10 cellular contexts compared by ENCODE assay signal in genomic region chr4:30722916-30723270, GRCh38. TPM values are rescaled to one million over a fixed set of nuclear protein-coding genes. Genes with fewer than 3 reads are reported as not detected.
DNase-seq lines count a peak whose midpoint lies in the region; ATAC-seq and TF ChIP-seq lines count a peak whose summit lies in the region.
"Had no signal": no experiment of that assay in that cellular context is flagged by ENCODE, and none has a peak within 500 bp of the region (broad histone marks: within the 10 kb centered on the region; RNA-seq: fewer than 3 reads in every experiment).

No MANE protein-coding gene starts in this region.

- ATAC-seq in HG03469 (IDR thresholded peaks at IDR 0.05; ENCODE audit: unreplicated experiment) = no peak
- ATAC-seq in PC-3 = no peak

- H4K20me1 ChIP-seq in neural progenitor cell (ENCODE audit: low read depth) (peaks cover 8% of the 10 kb centered on the region), PC-3 (ENCODE audit: low read length) (no peaks in the 10 kb centered on the region)

- H3K9me3 ChIP-seq in SJCRH30 (replicated peaks) (no peaks in the 10 kb centered on the region), neural progenitor cell (ENCODE audit: low read depth) (no peaks in the 10 kb centered on the region), PC-3 (ENCODE audit: low read length) (no peaks in the 10 kb centered on the region)

- no peak overlapping the region for H3K27ac Mint-ChIP-seq in neural progenitor cell
- H3K27ac Mint-ChIP-seq: CD4-positive, CD25-positive, alpha-beta regulatory T cell had no signal

- peaks cover 37% of the 10 kb centered on the region for H3K4me1 Mint-ChIP-seq in neural progenitor cell

- peaks cover 2% of the 10 kb centered on the region for H3K9me3 Mint-ChIP-seq in neural progenitor cell

- DNase-seq in AG04449 (ENCODE audit: low read depth, low spot score) (no peak), SJCRH30 (peak; percentile 27 to 54), fibroblast of villous mesenchyme (ENCODE audit: low read depth) (no peak), neural progenitor cell (ENCODE audit: low spot score) (peak; percentile 29), PC-3 (no peak), OCI-M1 (lab: John Stamatoyannopoulos, UW) (no peak), COLO829 (ENCODE audit: low spot score) (no peak)
- DNase-seq: CD4-positive, CD25-positive, alpha-beta regulatory T cell had no signal

- H3K4me3 ChIP-seq in AG04449 (ENCODE audit: low read depth, low read length) (peak overlapping the region; percentile 48), SJCRH30 (peak overlapping the region; percentile 82), fibroblast of villous mesenchyme (ENCODE audit: low read depth, low read length) (peak overlapping the region; percentile 53), neural progenitor cell (peak overlapping the region; percentile 73), PC-3 (ENCODE audit: low read length) (no peak overlapping the region)

- peaks cover 10% of the 10 kb centered on the region for H3K27me3 Mint-ChIP-seq in neural progenitor cell (ENCODE audit: insufficient read depth, low read depth)

- no TSS peak for BruUV-seq in PC-3 (replicated peaks; lab: Mats Ljungman, UMichigan)

- TF ChIP-seq CTCF in AG04449 (IDR thresholded peaks at IDR 0.05; ENCODE audit: insufficient read depth, low read length, missing control alignments) (no peak), fibroblast of villous mesenchyme (IDR thresholded peaks at IDR 0.05; ENCODE audit: insufficient read depth, low read depth, low read length) (no peak), neural progenitor cell (IDR thresholded peaks at IDR 0.05) (no peak), PC-3 (conservative IDR thresholded peaks at IDR 0.05; ENCODE audit: low read depth, low read length) (no peak)

- H2AFZ ChIP-seq in neural progenitor cell (replicated peaks) = peak overlapping the region; percentile 66
- H2AFZ ChIP-seq in PC-3 (ENCODE audit: low read length) = no peak overlapping the region

- peaks cover 9% of the 10 kb centered on the region for H3K36me3 Mint-ChIP-seq in neural progenitor cell
- H3K36me3 Mint-ChIP-seq: CD4-positive, CD25-positive, alpha-beta regulatory T cell had no signal

- H3K27me3 ChIP-seq in SJCRH30 (no peaks in the 10 kb centered on the region), neural progenitor cell (peaks cover 48% of the 10 kb centered on the region), PC-3 (ENCODE audit: low read length) (no peaks in the 10 kb centered on the region)

- peaks cover 63% of the 10 kb centered on the region for H3K36me3 ChIP-seq in SJCRH30
- H3K36me3 ChIP-seq in neural progenitor cell = no peaks in the 10 kb centered on the region
- no peaks in the 10 kb centered on the region for H3K36me3 ChIP-seq in PC-3 (ENCODE audit: low read depth, low read length)

- H3F3A ChIP-seq in neural progenitor cell (ENCODE audit: low read depth) = peaks cover 41% of the 10 kb centered on the region
- no peaks in the 10 kb centered on the region for H3F3A ChIP-seq in PC-3 (ENCODE audit: low read length, unreplicated experiment)

- H3K4me3 Mint-ChIP-seq in neural progenitor cell = peak overlapping the region; percentile 84

- H3K9ac ChIP-seq in neural progenitor cell (no peak overlapping the region), PC-3 (ENCODE audit: low read length) (no peak overlapping the region)
- H3K9ac ChIP-seq: KMS-11 had no signal

- CTCF ChIA-PET in AG04449 (lab: Yijun Ruan, JAX) = no interaction called here
- CTCF ChIA-PET in PC-3 (lab: Charles Lee) = no interaction called here

- H3K79me2 ChIP-seq in neural progenitor cell (ENCODE audit: low read depth) = peaks cover 3% of the 10 kb centered on the region
- H3K79me2 ChIP-seq in PC-3 (ENCODE audit: low read length) = no peaks in the 10 kb centered on the region

- POLR2A ChIA-PET in AG04449 (lab: Yijun Ruan, JAX) (no interaction called here), PC-3 (lab: Charles Lee; ENCODE audit: unreplicated experiment) (no interaction called here)

- no peaks in the 10 kb centered on the region; the same call in 1 of the 2 replicates for H3K4me1 ChIP-seq in SJCRH30
- H3K4me1 ChIP-seq in neural progenitor cell = peaks cover 11% of the 10 kb centered on the region
- peaks cover 10% of the 10 kb centered on the region; the same call in 1 of the 2 replicates for H3K4me1 ChIP-seq in PC-3 (ENCODE audit: insufficient read depth, low read length)

- H3K4me2 ChIP-seq in neural progenitor cell (peak overlapping the region; percentile 90), PC-3 (ENCODE audit: low read length) (no peak overlapping the region)
- H3K4me2 ChIP-seq: KMS-11 had no signal

- H3K27ac ChIP-seq in SJCRH30 = peak overlapping the region; percentile 47
- no peak overlapping the region for H3K27ac ChIP-seq in neural progenitor cell
- no peak overlapping the region for H3K27ac ChIP-seq in PC-3 (ENCODE audit: low read length)
- H3K27ac ChIP-seq: KMS-11 had no signal

- intact Hi-C loops in PC-3 (cut with micrococcal nuclease) = no loop called here

- no peaks in the 10 kb centered on the region for H3K9me2 ChIP-seq in PC-3 (replicated peaks; ENCODE audit: low read length)

RNA-seq across cellular contexts. Expression of gene PCDH7, which starts 2.7 kb away (rescaled TPM):
- 135 and 150 TPM in 2 replicates for total RNA-seq in SJCRH30 (2014; rRNA removed; shearing (Covaris generic))
- total RNA-seq in fibroblast of villous mesenchyme (53.1 and 122 TPM in 2 replicates), neural progenitor cell (ENCODE audit: low replicate concordance) (7.9 and 8.1 TPM in 2 replicates), PC-3 (2014; rRNA removed) (1.8 and 1.9 TPM in 2 replicates)
- total RNA-seq: CD4-positive, CD25-positive, alpha-beta regulatory T cell had no signal

Comparison
In these comparisons a context has a peak if more than half of its experiments do, and no peak if none do; other contexts are left out.
1. DNase-seq: peak in SJCRH30 (2 of 2) and neural progenitor cell (single experiment); none in AG04449 (single experiment), fibroblast of villous mesenchyme (single experiment), PC-3 (single experiment), OCI-M1 (single experiment) and COLO829 (single experiment).